In genomic region chr7:11786186-11786585, GRCh38 we compare ENCODE assay signal across 17 cellular contexts. TPM values are rescaled to one million over a fixed set of nuclear protein-coding genes. Genes with fewer than 3 reads are reported as not detected.
DNase-seq lines count a peak whose midpoint lies in the region; ATAC-seq, FAIRE-seq and TF ChIP-seq lines count a peak whose summit lies in the region.
"Had no signal": no experiment of that assay in that cellular context is flagged by ENCODE, and none has a peak within 500 bp of the region (broad histone marks: within the 10 kb centered on the region; RNA-seq: fewer than 3 reads in every experiment).

No MANE protein-coding gene starts in this region.

- intact Hi-C loops in HepG2 (cut with micrococcal nuclease; ENCODE audit: unreplicated experiment), result no loop called here
- intact Hi-C loops in adrenal gland (cut with DNase I), result no loop called here

- ATAC-seq in HepG2, result no peak
- no peak for ATAC-seq in HG02588 (IDR thresholded peaks at IDR 0.05; ENCODE audit: unreplicated experiment)
- no peak for ATAC-seq in GM18520 (IDR thresholded peaks at IDR 0.05; ENCODE audit: unreplicated experiment)
- ATAC-seq: effector memory CD8-positive, alpha-beta T cell; GM12878 had no signal

- POLR2A ChIA-PET in HepG2 (lab: Yijun Ruan, JAX), result no interaction called here

- no peaks in the 10 kb centered on the region for H3K79me2 ChIP-seq in HepG2 (ENCODE audit: insufficient read depth, low read length)

- no peak for FAIRE-seq in HepG2 (lab: Jason Lieb, UNC)
- FAIRE-seq: GM12878 had no signal

- H3K27me3 ChIP-seq in HepG2 (ENCODE audit: control insufficient read depth in 1 of 2, insufficient read depth in 2 of 2, low read length in 2 of 2), result no peaks in the 10 kb centered on the region
- H3K27me3 ChIP-seq in adrenal gland, result no peaks in the 10 kb centered on the region
- H3K27me3 ChIP-seq: upper lobe of left lung had no signal

- TF ChIP-seq RAD21 in HepG2 (CRISPR knock-in tag; IDR thresholded peaks at IDR 0.05), result no peak

- TF ChIP-seq EP300 in HepG2 (IDR thresholded peaks at IDR 0.05; ENCODE audit: low read depth in 2 of 2, low read length in 2 of 2) (no peak), HepG2 (CRISPR knock-in tag; IDR thresholded peaks at IDR 0.05; ENCODE audit: borderline replicate concordance) (no peak)

- no peak overlapping the region for H3K9ac ChIP-seq in HepG2 (ENCODE audit: insufficient read depth, low read depth, low read length)

- in situ Hi-C loops in HepG2 (cut with HindIII; ENCODE audit: extremely low pct_ligation_motif_present, low pct_unique_long_range_greater_than_20kb), result no loop called here

- H3K4me1 ChIP-seq in HepG2 (ENCODE audit: insufficient read depth, low read length) (no peaks in the 10 kb centered on the region), adrenal gland (replicated peaks in 1 of 2) (no peaks in the 10 kb centered on the region)
- H3K4me1 ChIP-seq: upper lobe of left lung had no signal

- no peak overlapping the region for H3K4me3 ChIP-seq in cardiac fibroblast (replicated peaks in 1 of 2; ENCODE audit: low read depth in 2 of 2, low read length in 2 of 2)
- no peak overlapping the region for H3K4me3 ChIP-seq in HepG2 (replicated peaks in 1 of 3; ENCODE audit: insufficient read depth in 1 of 3, low read depth in 2 of 3, low read length in 3 of 3)
- H3K4me3 ChIP-seq in adrenal gland, result no peak overlapping the region
- H3K4me3 ChIP-seq: GM12878, SK-N-MC, upper lobe of left lung had no signal

- TF ChIP-seq CTCF in cardiac fibroblast (IDR thresholded peaks at IDR 0.05; ENCODE audit: low read depth, low read length) (no peak), HepG2 (CRISPR knock-in tag; IDR thresholded peaks at IDR 0.05) (no peak), adrenal gland (IDR thresholded peaks at IDR 0.05) (no peak)

- no peaks in the 10 kb centered on the region for H3K36me3 ChIP-seq in HepG2 (replicated peaks in 1 of 2; ENCODE audit: control insufficient read depth in 1 of 2, insufficient read depth in 2 of 2, low read length in 2 of 2)
- H3K36me3 ChIP-seq in adrenal gland (replicated peaks in 1 of 2), result no peaks in the 10 kb centered on the region
- H3K36me3 ChIP-seq: upper lobe of left lung had no signal

- BruUV-seq in HepG2 (replicated peaks; lab: Mats Ljungman, UMichigan), result no TSS peak

- no peaks in the 10 kb centered on the region for H4K20me1 ChIP-seq in HepG2 (ENCODE audit: insufficient read depth, low read length)

- no peaks in the 10 kb centered on the region for H3K9me3 ChIP-seq in HepG2 (ENCODE audit: low read length)
- no peaks in the 10 kb centered on the region for H3K9me3 ChIP-seq in adrenal gland (replicated peaks in 1 of 3)
- H3K9me3 ChIP-seq: upper lobe of left lung had no signal

- H2AFZ ChIP-seq in HepG2 (ENCODE audit: low read length), result no peak overlapping the region

- no peak overlapping the region for H3K4me2 ChIP-seq in HepG2 (ENCODE audit: low read depth, low read length)

- DNase-seq in COR-L47 (lab: John Stamatoyannopoulos, UW) (peak; percentile 41), M059J (ENCODE audit: low read depth) (peak; percentile 55), cardiac fibroblast (ENCODE audit: low read depth in 2 of 2) (peak; percentile 12 to 56), kidney tubule cell (ENCODE audit: low spot score) (peak; percentile 85), HepG2 (ENCODE audit: low spot score) (no peak), adrenal gland (no peak)
- DNase-seq: activated CD4-positive, CD25-positive, alpha-beta regulatory T cell; effector memory CD8-positive, alpha-beta T cell; HCEC 1CT; NCI-H1436; NCI-H510A treated with DMSO at 0.1 percent for 48 hours; stimulated activated CD4-positive, alpha-beta T cell treated with anti-CD3 and anti-CD28 coated beads, Interleukin-15, amount 100 ng/mL, for 24 hours; upper lobe of left lung had no signal

- WGBS in HepG2 (ENCODE audit: low lambda C conversion rate), result 18% methylated on average over 2 of the region's 2 CpGs
- WGBS in adrenal gland, 4 donors, result 70 to 89% (median 85%) methylated on average over 2 of the region's 2 CpGs

- TF ChIP-seq POLR2A in HepG2 (IDR thresholded peaks at IDR 0.05; ENCODE audit: insufficient read depth in 1 of 2, low read depth in 2 of 2, low read length in 2 of 2) (no peak), adrenal gland (IDR thresholded peaks at IDR 0.05) (no peak)

- CTCF ChIA-PET in HepG2 (lab: Yijun Ruan, JAX; ENCODE audit: low intra/inter-chr PET ratio, low total read pairs), result no interaction called here

- H3K27ac ChIP-seq in HepG2 (ENCODE audit: extremely low read length, insufficient read depth, low read length) (no peak overlapping the region), adrenal gland (no peak overlapping the region)
- H3K27ac ChIP-seq: SK-N-MC, upper lobe of left lung had no signal

TF ChIP-seq in HepG2, 621 proteins besides CTCF, POLR2A, EP300 and RAD21:
- TF ChIP-seq ZFP36L2 (CRISPR knock-in tag; IDR thresholded peaks at IDR 0.05) (no peak), NKX3-1 (CRISPR knock-in tag; IDR thresholded peaks at IDR 0.05) (no peak), PTBP1 (IDR thresholded peaks at IDR 0.05; ENCODE audit: low read depth, low read length, poor library complexity, severe bottlenecking) (no peak)

RNA-seq across cellular contexts. Expression of gene THSD7A, which starts 45.8 kb away (rescaled TPM):
- total RNA-seq in M059J (2014; rRNA removed; shearing (Covaris generic)), result 3.1 and 5.2 TPM in 2 replicates
- total RNA-seq in HepG2 (2016; rRNA removed; fragmentation: Illumina TruSeq; extraction: Trizol), result 0.07 TPM in 1 of 2 replicates, not detected in the other
- total RNA-seq in HepG2 (2016; cell fraction: cytosol; rRNA removed; fragmentation: Illumina TruSeq; extraction: Trizol; ENCODE audit: low read depth), result not detected in 2 replicates
- total RNA-seq in HepG2 (2016; cell fraction: insoluble cytoplasmic fraction; rRNA removed; fragmentation: Illumina TruSeq; extraction: Trizol), result 0.02 TPM in 1 of 2 replicates, not detected in the other
- total RNA-seq in HepG2 (2016; cell fraction: membrane; rRNA removed; fragmentation: Illumina TruSeq; extraction: Trizol), result not detected in 2 replicates
- 0.03 and 0.09 TPM in 2 replicates for total RNA-seq in HepG2 (2016; cell fraction: nucleus; rRNA removed; fragmentation: Illumina TruSeq; extraction: Trizol)
- 0.01 TPM in 2 replicates for polyA plus RNA-seq in HepG2 (2011; rRNA removed)
- under 0.01 TPM in 1 of 2 replicates, not detected in the other for polyA plus RNA-seq in HepG2 (2011; cell fraction: cytosol; rRNA removed)
- polyA plus RNA-seq in HepG2 (2011; cell fraction: nucleus; rRNA removed), result 0.03 and 0.48 TPM in 2 replicates
- 0.01 and 0.21 TPM in 2 replicates for polyA plus RNA-seq in HepG2 (2012)
- not detected in 2 replicates for polyA plus RNA-seq in HepG2 (2016; cell fraction: cytosol; fragmentation: Illumina TruSeq; extraction: Trizol; ENCODE audit: low read depth)
- polyA plus RNA-seq in HepG2 (2016; cell fraction: insoluble cytoplasmic fraction; fragmentation: Illumina TruSeq; extraction: Trizol; ENCODE audit: low read depth), result not detected in 2 replicates
- polyA plus RNA-seq in HepG2 (2016; cell fraction: membrane; fragmentation: Illumina TruSeq; extraction: Trizol; ENCODE audit: low read depth), result not detected in 2 replicates
- polyA plus RNA-seq in HepG2 (2016; cell fraction: nucleus; fragmentation: Illumina TruSeq; extraction: Trizol; ENCODE audit: insufficient read depth, low read depth), result 0.05 TPM in 1 of 2 replicates, not detected in the other
- 0.04 TPM in 1 of 2 replicates, not detected in the other for polyA minus RNA-seq in HepG2 (2011; rRNA and poly(A)+ RNA removed; ENCODE audit: low replicate concordance)
- not detected in 2 replicates for polyA minus RNA-seq in HepG2 (2011; cell fraction: cytosol; rRNA and poly(A)+ RNA removed)
- polyA minus RNA-seq in HepG2 (2011; cell fraction: nucleus; rRNA and poly(A)+ RNA removed), result 0.77 and 0.87 TPM in 2 replicates
- total RNA-seq in adrenal gland, result 1 to 10 TPM; 1.7 to 6.8 (median 5.8) TPM
- polyA plus RNA-seq in adrenal gland, result 1 to 10 TPM in 1 of 3 donors, under 1 TPM in 2; 0.74 to 1.2 (median 0.97) TPM
- total RNA-seq: GM12878 had no signal

Comparison
In these comparisons a context has a peak if more than half of its experiments do, and no peak if none do; other contexts are left out.
1. DNase-seq: peak in COR-L47 (single experiment), M059J (single experiment), cardiac fibroblast (2 of 2) and kidney tubule cell (single experiment); none in HepG2 (single experiment) and adrenal gland (0 of 7).